In genomic region chr2:77640924-77641323, GRCh38 we compare ENCODE assay signal across 10 cellular contexts.
"Had no signal": no experiment of that assay in that cellular context is flagged by ENCODE, and none has a peak within 500 bp of the region (broad histone marks: within the 10 kb centered on the region; RNA-seq: fewer than 3 reads in every experiment).

No MANE protein-coding gene starts in this region.

- ATAC-seq: K562 had no signal

- H3K27ac ChIP-seq: GM23248, HL-60 had no signal

- H3K9ac ChIP-seq: GM23248 had no signal

- H3K4me3 ChIP-seq: GM23248, K562 had no signal

- FAIRE-seq: H1, H54, K562 had no signal

- H2AFZ ChIP-seq: GM23248 had no signal

- DNase-seq: GM23248, H9, HCEC 1CT, HFFc6, IMR-90, KG1 had no signal
